1 cellular context compared by ENCODE assay signal in the genomic region with DNA sequence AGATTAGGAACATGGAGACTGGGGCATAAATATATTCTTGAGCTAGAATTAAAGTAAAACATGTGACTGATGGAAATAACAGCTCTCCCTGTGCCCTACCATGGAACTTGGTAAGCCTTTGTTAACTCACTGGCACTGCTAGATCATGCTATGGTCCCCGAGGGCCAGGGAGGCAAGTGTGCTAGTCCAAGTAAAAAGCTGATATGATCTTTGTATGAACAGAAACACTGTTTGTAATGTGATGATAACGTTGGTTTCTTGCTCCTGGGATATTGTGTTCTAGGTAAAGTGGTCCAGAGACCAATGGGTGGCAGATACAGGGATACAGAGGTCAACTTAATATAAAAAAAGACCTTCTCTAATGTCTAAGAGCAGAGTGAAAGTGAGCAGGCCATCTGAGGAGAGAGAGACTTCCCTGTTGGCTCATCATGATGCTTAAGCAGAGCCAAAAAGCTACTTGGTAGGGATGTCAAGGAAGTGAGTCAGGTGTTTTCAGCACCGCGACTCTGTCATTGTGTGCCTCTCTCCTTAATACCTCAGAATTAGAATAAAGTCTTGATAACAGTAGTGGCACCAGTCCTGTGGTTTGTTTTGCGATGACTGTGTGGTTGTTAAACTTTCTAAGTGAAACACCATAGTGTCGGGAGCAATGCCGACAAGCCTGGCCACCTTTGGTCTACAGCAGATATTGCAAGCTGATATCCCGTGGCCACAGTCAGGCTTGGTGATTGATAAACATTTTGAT.
TF ChIP-seq lines count a peak whose summit lies in the region.

No MANE protein-coding gene starts in this region.

TF ChIP-seq in GM12878, 131 proteins besides CTCF, POLR2A, EP300 and RAD21 (continued from another document and continues in another):
- TF ChIP-seq, protein P1, sequence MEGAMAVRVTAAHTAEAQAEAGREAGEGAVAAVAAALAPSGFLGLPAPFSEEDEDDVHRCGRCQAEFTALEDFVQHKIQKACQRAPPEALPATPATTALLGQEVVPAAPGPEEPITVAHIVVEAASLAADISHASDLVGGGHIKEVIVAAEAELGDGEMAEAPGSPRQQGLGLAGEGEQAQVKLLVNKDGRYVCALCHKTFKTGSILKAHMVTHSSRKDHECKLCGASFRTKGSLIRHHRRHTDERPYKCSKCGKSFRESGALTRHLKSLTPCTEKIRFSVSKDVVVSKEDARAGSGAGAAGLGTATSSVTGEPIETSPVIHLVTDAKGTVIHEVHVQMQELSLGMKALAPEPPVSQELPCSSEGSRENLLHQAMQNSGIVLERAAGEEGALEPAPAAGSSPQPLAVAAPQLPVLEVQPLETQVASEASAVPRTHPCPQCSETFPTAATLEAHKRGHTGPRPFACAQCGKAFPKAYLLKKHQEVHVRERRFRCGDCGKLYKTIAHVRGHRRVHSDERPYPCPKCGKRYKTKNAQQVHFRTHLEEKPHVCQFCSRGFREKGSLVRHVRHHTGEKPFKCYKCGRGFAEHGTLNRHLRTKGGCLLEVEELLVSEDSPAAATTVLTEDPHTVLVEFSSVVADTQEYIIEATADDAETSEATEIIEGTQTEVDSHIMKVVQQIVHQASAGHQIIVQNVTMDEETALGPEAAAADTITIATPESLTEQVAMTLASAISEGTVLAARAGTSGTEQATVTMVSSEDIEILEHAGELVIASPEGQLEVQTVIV (IDR thresholded peaks at IDR 0.05; ENCODE audit: borderline replicate concordance, partially characterized antibody) = no peak
- TF ChIP-seq TCF12 (IDR thresholded peaks at IDR 0.05; ENCODE audit: low read depth, low read length) (no peak), NBN (IDR thresholded peaks at IDR 0.05) (no peak), ZNF24 (IDR thresholded peaks at IDR 0.05) (no peak), RBBP5 (conservative IDR thresholded peaks at IDR 0.05) (no peak), RUNX3 (IDR thresholded peaks at IDR 0.05; ENCODE audit: low read length) (peak; percentile 95), SREBF2 (IDR thresholded peaks at IDR 0.05; ENCODE audit: low read length) (no peak), HSF1 (IDR thresholded peaks at IDR 0.05; ENCODE audit: low read depth, low read length) (no peak), ATF7 (IDR thresholded peaks at IDR 0.05; ENCODE audit: low read depth) (no peak), SIN3A (IDR thresholded peaks at IDR 0.05; ENCODE audit: low read depth, low read length) (no peak), FOS (IDR thresholded peaks at IDR 0.05; ENCODE audit: borderline replicate concordance, extremely low read depth, insufficient read length) (no peak), NR2C2 (IDR thresholded peaks at IDR 0.05; ENCODE audit: borderline replicate concordance, control insufficient read depth, insufficient read length, low read depth) (no peak), SREBF1 (IDR thresholded peaks at IDR 0.05; ENCODE audit: low read length) (no peak), RCOR1 (conservative IDR thresholded peaks at IDR 0.05; ENCODE audit: low read depth, low read length) (no peak), ZZZ3 (IDR thresholded peaks at IDR 0.05; ENCODE audit: control insufficient read depth, insufficient read length, low read depth) (no peak), SIX5 (IDR thresholded peaks at IDR 0.05; ENCODE audit: low read depth, low read length, severe bottlenecking) (no peak), MEF2A (IDR thresholded peaks at IDR 0.05; ENCODE audit: insufficient read depth, low read depth, low read length) (no peak), SRF (IDR thresholded peaks at IDR 0.05; ENCODE audit: low read depth in 2 of 2, low read length in 2 of 2) (no peak), MTA2 (IDR thresholded peaks at IDR 0.05; ENCODE audit: low read depth) (no peak), JUNB (IDR thresholded peaks at IDR 0.05) (peak; percentile 62), NRF1 (conservative IDR thresholded peaks at IDR 0.05; ENCODE audit: low read depth, low read length) (no peak), CEBPB (IDR thresholded peaks at IDR 0.05; ENCODE audit: borderline replicate concordance in 1 of 2, low read depth in 2 of 2, low read length in 2 of 2) (no peak), BRCA1 (IDR thresholded peaks at IDR 0.05; ENCODE audit: low read depth, low read length) (no peak), FOXM1 (IDR thresholded peaks at IDR 0.05; ENCODE audit: low read depth, low read length) (no peak), CUX1 (IDR thresholded peaks at IDR 0.05; ENCODE audit: insufficient replicate concordance, low read depth, low read length) (no peak), PAX8 (IDR thresholded peaks at IDR 0.05) (no peak), EZH2 (IDR thresholded peaks at IDR 0.05; ENCODE audit: borderline replicate concordance, control insufficient read depth, low read depth, low read length) (no peak), RB1 (IDR thresholded peaks at IDR 0.05; ENCODE audit: borderline replicate concordance) (no peak), LARP7 (IDR thresholded peaks at IDR 0.05) (no peak), SMAD1 (IDR thresholded peaks at IDR 0.05; ENCODE audit: low read depth, partially characterized antibody) (no peak), SUZ12 (IDR thresholded peaks at IDR 0.05; ENCODE audit: unreplicated experiment) (no peak), KDM1A (IDR thresholded peaks at IDR 0.05; ENCODE audit: borderline replicate concordance) (no peak), USF2 (IDR thresholded peaks at IDR 0.05; ENCODE audit: borderline replicate concordance, low read depth, low read length) (no peak), ZBTB11 (CRISPR knock-in tag; IDR thresholded peaks at IDR 0.05) (no peak), CHD4 (IDR thresholded peaks at IDR 0.05) (no peak), BCL11A (IDR thresholded peaks at IDR 0.05; ENCODE audit: low read depth, low read length) (no peak)
- TF ChIP-seq, protein P2, sequence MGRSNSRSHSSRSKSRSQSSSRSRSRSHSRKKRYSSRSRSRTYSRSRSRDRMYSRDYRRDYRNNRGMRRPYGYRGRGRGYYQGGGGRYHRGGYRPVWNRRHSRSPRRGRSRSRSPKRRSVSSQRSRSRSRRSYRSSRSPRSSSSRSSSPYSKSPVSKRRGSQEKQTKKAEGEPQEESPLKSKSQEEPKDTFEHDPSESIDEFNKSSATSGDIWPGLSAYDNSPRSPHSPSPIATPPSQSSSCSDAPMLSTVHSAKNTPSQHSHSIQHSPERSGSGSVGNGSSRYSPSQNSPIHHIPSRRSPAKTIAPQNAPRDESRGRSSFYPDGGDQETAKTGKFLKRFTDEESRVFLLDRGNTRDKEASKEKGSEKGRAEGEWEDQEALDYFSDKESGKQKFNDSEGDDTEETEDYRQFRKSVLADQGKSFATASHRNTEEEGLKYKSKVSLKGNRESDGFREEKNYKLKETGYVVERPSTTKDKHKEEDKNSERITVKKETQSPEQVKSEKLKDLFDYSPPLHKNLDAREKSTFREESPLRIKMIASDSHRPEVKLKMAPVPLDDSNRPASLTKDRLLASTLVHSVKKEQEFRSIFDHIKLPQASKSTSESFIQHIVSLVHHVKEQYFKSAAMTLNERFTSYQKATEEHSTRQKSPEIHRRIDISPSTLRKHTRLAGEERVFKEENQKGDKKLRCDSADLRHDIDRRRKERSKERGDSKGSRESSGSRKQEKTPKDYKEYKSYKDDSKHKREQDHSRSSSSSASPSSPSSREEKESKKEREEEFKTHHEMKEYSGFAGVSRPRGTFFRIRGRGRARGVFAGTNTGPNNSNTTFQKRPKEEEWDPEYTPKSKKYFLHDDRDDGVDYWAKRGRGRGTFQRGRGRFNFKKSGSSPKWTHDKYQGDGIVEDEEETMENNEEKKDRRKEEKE (IDR thresholded peaks at IDR 0.05) = no peak
- TF ChIP-seq, protein P3, sequence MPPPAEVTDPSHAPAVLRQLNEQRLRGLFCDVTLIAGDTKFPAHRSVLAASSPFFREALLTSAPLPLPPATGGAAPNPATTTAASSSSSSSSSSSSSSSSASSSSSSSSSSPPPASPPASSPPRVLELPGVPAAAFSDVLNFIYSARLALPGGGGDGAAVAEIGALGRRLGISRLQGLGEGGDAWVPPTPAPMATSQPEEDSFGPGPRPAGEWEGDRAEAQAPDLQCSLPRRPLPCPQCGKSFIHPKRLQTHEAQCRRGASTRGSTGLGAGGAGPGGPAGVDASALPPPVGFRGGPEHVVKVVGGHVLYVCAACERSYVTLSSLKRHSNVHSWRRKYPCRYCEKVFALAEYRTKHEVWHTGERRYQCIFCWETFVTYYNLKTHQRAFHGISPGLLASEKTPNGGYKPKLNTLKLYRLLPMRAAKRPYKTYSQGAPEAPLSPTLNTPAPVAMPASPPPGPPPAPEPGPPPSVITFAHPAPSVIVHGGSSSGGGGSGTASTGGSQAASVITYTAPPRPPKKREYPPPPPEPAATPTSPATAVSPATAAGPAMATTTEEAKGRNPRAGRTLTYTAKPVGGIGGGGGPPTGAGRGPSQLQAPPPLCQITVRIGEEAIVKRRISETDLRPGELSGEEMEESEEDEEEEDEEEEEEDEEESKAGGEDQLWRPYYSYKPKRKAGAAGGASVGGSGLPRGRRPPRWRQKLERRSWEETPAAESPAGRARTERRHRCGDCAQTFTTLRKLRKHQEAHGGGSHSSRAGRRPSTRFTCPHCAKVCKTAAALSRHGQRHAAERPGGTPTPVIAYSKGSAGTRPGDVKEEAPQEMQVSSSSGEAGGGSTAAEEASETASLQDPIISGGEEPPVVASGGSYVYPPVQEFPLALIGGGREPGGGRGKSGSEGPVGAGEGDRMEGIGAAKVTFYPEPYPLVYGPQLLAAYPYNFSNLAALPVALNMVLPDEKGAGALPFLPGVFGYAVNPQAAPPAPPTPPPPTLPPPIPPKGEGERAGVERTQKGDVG (CRISPR knock-in tag; IDR thresholded peaks at IDR 0.05) = no peak
